Comparison of ENCODE assay signal across 8 cellular contexts in the genomic region with DNA sequence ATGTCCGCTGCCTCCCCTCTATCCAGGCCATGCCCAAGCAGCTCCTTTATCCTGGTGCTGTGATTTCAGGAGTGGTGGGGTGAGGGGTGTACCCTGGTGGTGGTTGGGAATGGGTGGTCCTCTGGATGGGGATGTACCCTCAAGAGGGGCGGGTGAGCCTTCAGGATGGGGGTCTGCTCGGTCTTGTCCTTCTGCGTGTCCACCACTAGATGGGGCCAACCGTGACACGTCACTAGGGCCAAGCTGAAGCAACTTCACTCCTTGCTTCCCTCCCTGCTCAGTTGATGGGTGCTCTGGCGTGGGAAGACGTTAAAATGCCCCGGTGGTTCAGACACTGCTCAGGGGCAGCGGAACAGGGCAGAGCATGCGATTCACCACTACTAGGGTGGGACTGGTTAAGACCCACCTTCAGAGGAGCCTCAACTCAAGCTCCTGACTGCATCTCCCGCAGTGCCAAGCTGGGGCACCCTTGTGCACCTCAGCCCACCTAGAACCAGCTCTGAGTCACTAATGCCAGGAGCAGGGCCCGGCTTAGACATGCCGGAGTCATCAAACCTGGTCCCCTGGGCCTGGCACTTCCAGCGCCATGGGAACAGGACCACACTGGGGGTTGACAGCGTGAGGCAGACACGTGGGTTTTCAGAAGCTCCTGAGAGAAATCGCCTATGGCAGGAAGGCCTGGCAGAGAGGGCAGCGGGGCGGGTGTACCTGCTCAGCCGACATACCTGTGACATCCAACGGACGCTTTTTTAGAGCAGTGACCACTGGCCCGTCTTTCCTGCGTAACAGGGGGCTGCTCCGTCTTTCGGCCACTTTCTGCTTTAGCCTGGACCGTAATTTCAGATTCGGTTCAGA.
DNase-seq lines count a peak whose midpoint lies in the region; ATAC-seq and TF ChIP-seq lines count a peak whose summit lies in the region.

No MANE protein-coding gene starts in this region.

- TF ChIP-seq CTCF in Loucy (conservative IDR thresholded peaks at IDR 0.05; ENCODE audit: low read length) (peak; percentile 80), cardiac muscle cell (IDR thresholded peaks at IDR 0.05; ENCODE audit: low read depth, low read length) (peak; percentile 75)

- H4K20me1 ChIP-seq in Loucy (ENCODE audit: insufficient read depth, low read length, poor library complexity, severe bottlenecking) = no peaks in the 10 kb centered on the region

- H3K4me2 ChIP-seq in Loucy (ENCODE audit: low read depth, low read length, poor library complexity, severe bottlenecking) = no peak overlapping the region

- no peaks in the 10 kb centered on the region for H3K9me3 Mint-ChIP-seq in T-helper 2 cell treated with Interferon-gamma antibody and Interleukin-4, amounts not matched to agents 5 μg/mL and 100 μg/mL, for 36 hours

- H3K27me3 ChIP-seq in Loucy (ENCODE audit: insufficient read depth, low read length, poor library complexity, severe bottlenecking) (no peaks in the 10 kb centered on the region), cardiac muscle cell (no peaks in the 10 kb centered on the region)

- H3K36me3 ChIP-seq in Loucy (ENCODE audit: insufficient read depth, low read length) (peaks cover 16% of the 10 kb centered on the region; the same call in 1 of the 2 replicates), cardiac muscle cell (peaks cover 2% of the 10 kb centered on the region)

- no peak overlapping the region for H3K27ac ChIP-seq in cardiac muscle cell

- H3K4me1 ChIP-seq in Loucy (ENCODE audit: insufficient read depth, low read length, poor library complexity, severe bottlenecking) = no peaks in the 10 kb centered on the region
- H3K4me1 ChIP-seq in cardiac muscle cell (ENCODE audit: low read depth) = peaks cover 3% of the 10 kb centered on the region

- no peak overlapping the region for H3K9ac ChIP-seq in Loucy (ENCODE audit: low read depth, low read length, poor library complexity, severe bottlenecking)

- peaks cover 38% of the 10 kb centered on the region for H3K36me3 Mint-ChIP-seq in T-helper 2 cell treated with Interferon-gamma antibody and Interleukin-4, amounts not matched to agents 5 μg/mL and 100 μg/mL, for 36 hours (ENCODE audit: low read depth)

- H3K4me3 ChIP-seq in Loucy (ENCODE audit: low read length, poor library complexity, severe bottlenecking) (no peak overlapping the region), cardiac muscle cell (no peak overlapping the region)

- H3K27me3 Mint-ChIP-seq in T-helper 2 cell treated with Interferon-gamma antibody and Interleukin-4, amounts not matched to agents 5 μg/mL and 100 μg/mL, for 36 hours (ENCODE audit: low read depth) = no peaks in the 10 kb centered on the region

- no peak for ATAC-seq in GM19324 (IDR thresholded peaks at IDR 0.05; ENCODE audit: low FRiP score, unreplicated experiment)

- peaks cover 4% of the 10 kb centered on the region for H3K4me1 Mint-ChIP-seq in T-helper 2 cell treated with Interferon-gamma antibody and Interleukin-4, amounts not matched to agents 5 μg/mL and 100 μg/mL, for 36 hours (ENCODE audit: low read depth)

- no peak overlapping the region for H2AFZ ChIP-seq in Loucy (ENCODE audit: low read length)

- no peak overlapping the region for H3K27ac Mint-ChIP-seq in T-helper 2 cell treated with Interferon-gamma antibody and Interleukin-4, amounts not matched to agents 5 μg/mL and 100 μg/mL, for 36 hours

- no peaks in the 10 kb centered on the region for H3K79me2 ChIP-seq in Loucy (ENCODE audit: insufficient read depth, low read length)

- H3K9me3 ChIP-seq in Loucy (ENCODE audit: insufficient read depth, low read depth, low read length) = no peaks in the 10 kb centered on the region
- no peaks in the 10 kb centered on the region for H3K9me3 ChIP-seq in cardiac muscle cell (ENCODE audit: low read depth)

- no peaks in the 10 kb centered on the region for H3K9me2 ChIP-seq in Loucy (replicated peaks; ENCODE audit: low read depth, low read length)

- no peak overlapping the region for H3K4me3 Mint-ChIP-seq in T-helper 2 cell treated with Interferon-gamma antibody and Interleukin-4, amounts not matched to agents 5 μg/mL and 100 μg/mL, for 36 hours

- H3F3A ChIP-seq in Loucy (ENCODE audit: low read depth) = no peaks in the 10 kb centered on the region

- DNase-seq in NCI-H748 (lab: John Stamatoyannopoulos, UW; ENCODE audit: unreplicated experiment) (peak; percentile 36), NCI-H748 treated with DMSO at 0.1 percent for 48 hours (lab: John Stamatoyannopoulos, UW) (no peak), cardiac muscle cell (ENCODE audit: low read depth in 1 of 2, low spot score in 1 of 2) (peak; percentile 58 to 69), putamen (ENCODE audit: low spot score) (peak; percentile 61)
- DNase-seq in activated T-cell treated with anti-CD3 and anti-CD28 coated beads, Interleukin-2, amount 50 U/mL, for 48 hours = peak; percentile 45 to 49
- no peak for DNase-seq in T-helper 2 cell treated with Interferon-gamma antibody and Interleukin-4, amounts not matched to agents 5 μg/mL and 100 μg/mL, for 36 hours (ENCODE audit: low spot score)

Comparison
In these comparisons a context has a peak if more than half of its experiments do, and no peak if none do; other contexts are left out.
1. DNase-seq: peak in NCI-H748 (single experiment), activated T-cell treated with anti-CD3 and anti-CD28 coated beads, Interleukin-2, amount 50 U/mL, for 48 hours (2 of 2), cardiac muscle cell (2 of 2) and putamen (single experiment); none in NCI-H748 treated with DMSO at 0.1 percent for 48 hours (single experiment) and T-helper 2 cell treated with Interferon-gamma antibody and Interleukin-4, amounts not matched to agents 5 μg/mL and 100 μg/mL, for 36 hours (single experiment).